In genomic region chr1:84298336-84298687, GRCh38 we compare ENCODE assay signal across 8 cellular contexts. TPM values are rescaled to one million over a fixed set of nuclear protein-coding genes. Genes with fewer than 3 reads are reported as not detected.
DNase-seq lines count a peak whose midpoint lies in the region; ATAC-seq and TF ChIP-seq lines count a peak whose summit lies in the region.

No MANE protein-coding gene starts in this region.

- H3K36me3 ChIP-seq in CD4-positive, CD25-positive, alpha-beta regulatory T cell (ENCODE audit: control insufficient read depth, insufficient read depth, low read length) = no peaks in the 10 kb centered on the region
- H3K36me3 ChIP-seq in PC-9 (ENCODE audit: low read depth) = no peaks in the 10 kb centered on the region
- H3K36me3 ChIP-seq in transverse colon = no peaks in the 10 kb centered on the region

- POLR2A ChIA-PET in PC-9 (lab: Charles Lee; ENCODE audit: unreplicated experiment) = no interaction called here

- TF ChIP-seq EP300 in transverse colon (IDR thresholded peaks at IDR 0.05; ENCODE audit: low read depth) = no peak

- BruUV-seq in PC-9 (replicated peaks; lab: Mats Ljungman, UMichigan) = no TSS peak

- peak overlapping the region; percentile 78 to 91 (median 88) for H3K4me3 Mint-ChIP-seq in CD4-positive, CD25-positive, alpha-beta regulatory T cell
- peak overlapping the region; percentile 83 for H3K4me3 Mint-ChIP-seq in natural killer cell treated with Interleukin-12 subunit alpha and Interleukin-12 subunit beta and Interleukin-15 and Interleukin-18, amount 100 ng/mL, for 72 hours

- peak overlapping the region; percentile 96 for H3K4me2 ChIP-seq in PC-9

- 1% methylated on average over 33 of the region's 34 CpGs; no CpG with 5 or more reads in 1 of the 2 donors for WGBS in transverse colon (ENCODE audit: low coverage in 1 of 2), 2 donors

- CTCF ChIA-PET in PC-9 (lab: Charles Lee) = no interaction called here

- H3K27ac Mint-ChIP-seq in CD4-positive, CD25-positive, alpha-beta regulatory T cell = peak overlapping the region in 1 of 3 donors; percentile 32
- peak overlapping the region; percentile 59 to 73 for H3K27ac Mint-ChIP-seq in natural killer cell treated with Interleukin-12 subunit alpha and Interleukin-12 subunit beta and Interleukin-15 and Interleukin-18, amount 100 ng/mL, for 72 hours

- H3K27ac ChIP-seq in CD4-positive, CD25-positive, alpha-beta regulatory T cell (ENCODE audit: insufficient read depth, low read length, poor library complexity, severe bottlenecking) = no peak overlapping the region
- H3K27ac ChIP-seq in PC-9 (no peak overlapping the region), transverse colon (peak overlapping the region; percentile 87 to 94 (median 92))

- H3K4me3 ChIP-seq in CD4-positive, CD25-positive, alpha-beta regulatory T cell (ENCODE audit: low read depth, low read length) = peak overlapping the region; percentile 63
- H3K4me3 ChIP-seq in PC-9 (peak overlapping the region; percentile 99), fibroblast of the aortic adventitia (ENCODE audit: low read depth, low read length) (peak overlapping the region; percentile 64), transverse colon (peak overlapping the region; percentile 66 to 79 (median 76))

- peak; percentile 58 to 68 for ATAC-seq in CD4-positive, CD25-positive, alpha-beta regulatory T cell (ENCODE audit: low read depth in 2 of 2)
- peak; percentile 66 for ATAC-seq in HG03108 (IDR thresholded peaks at IDR 0.05; ENCODE audit: unreplicated experiment)
- ATAC-seq in natural killer cell treated with Interleukin-12 subunit alpha and Interleukin-12 subunit beta and Interleukin-15 and Interleukin-18, amount 100 ng/mL, for 72 hours = peak; percentile 89 to 92

- peaks cover 0 to 7% (median 6%) of the 10 kb centered on the region in 7 donors for H3K9me3 Mint-ChIP-seq in CD4-positive, CD25-positive, alpha-beta regulatory T cell
- H3K9me3 Mint-ChIP-seq in natural killer cell treated with Interleukin-12 subunit alpha and Interleukin-12 subunit beta and Interleukin-15 and Interleukin-18, amount 100 ng/mL, for 72 hours = no peaks in the 10 kb centered on the region

- peak; percentile 2 to 49 (median 36) for DNase-seq in CD4-positive, CD25-positive, alpha-beta regulatory T cell
- DNase-seq in PC-9 (peak in 1 of 2 experiments; percentile 33), fibroblast of the aortic adventitia (ENCODE audit: low read depth) (peak; percentile 34), transverse colon (peak; percentile 66)
- peak; percentile 20 for DNase-seq in activated T-helper 9 cell treated with anti-CD3 and anti-CD28 coated beads, Interleukin-2, amount 50 U/mL, for 16 hours (ENCODE audit: low read depth)
- peak; percentile 61 for DNase-seq in natural killer cell treated with Interleukin-12 subunit alpha and Interleukin-12 subunit beta and Interleukin-15 and Interleukin-18, amount 100 ng/mL, for 72 hours (ENCODE audit: low spot score)

- peaks cover 42% of the 10 kb centered on the region for H3K27me3 ChIP-seq in CD4-positive, CD25-positive, alpha-beta regulatory T cell (ENCODE audit: control insufficient read depth, insufficient read depth, low read length)
- H3K27me3 ChIP-seq in PC-9 (ENCODE audit: insufficient read depth, low read depth) (no peaks in the 10 kb centered on the region), transverse colon (no peaks in the 10 kb centered on the region)

- TF ChIP-seq POLR2A in GM18951 (IDR thresholded peaks at IDR 0.05; ENCODE audit: extremely low read depth, insufficient read depth, insufficient read length) (peak; percentile 60), transverse colon (IDR thresholded peaks at IDR 0.05) (no peak)

- in situ Hi-C loops in GM18951 (cut with MboI; ENCODE audit: low sequenced_read_pairs, unreplicated experiment) = no loop called here
- in situ Hi-C loops in transverse colon (cut with MboI; ENCODE audit: low pct_ligation_motif_present in 1 of 4, low pct_unique_long_range_greater_than_20kb in 1 of 4, low sequenced_read_pairs in 3 of 4) = no loop called here

- no peaks in the 10 kb centered on the region for H3K9me3 ChIP-seq in CD4-positive, CD25-positive, alpha-beta regulatory T cell (ENCODE audit: control insufficient read depth in 2 of 2, low read length in 2 of 2)
- H3K9me3 ChIP-seq in PC-9 (ENCODE audit: insufficient read depth, low read depth) = no peaks in the 10 kb centered on the region
- peaks cover 0 to 5% of the 10 kb centered on the region in 2 donors for H3K9me3 ChIP-seq in transverse colon

- H3F3A ChIP-seq in PC-9 (ENCODE audit: insufficient read depth, low read depth) = peaks cover 13% of the 10 kb centered on the region

- no peaks in the 10 kb centered on the region for H3K36me3 Mint-ChIP-seq in CD4-positive, CD25-positive, alpha-beta regulatory T cell
- no peaks in the 10 kb centered on the region for H3K36me3 Mint-ChIP-seq in natural killer cell treated with Interleukin-12 subunit alpha and Interleukin-12 subunit beta and Interleukin-15 and Interleukin-18, amount 100 ng/mL, for 72 hours

- peaks cover 65% of the 10 kb centered on the region for H3K27me3 Mint-ChIP-seq in CD4-positive, CD25-positive, alpha-beta regulatory T cell
- peaks cover 5 to 10% of the 10 kb centered on the region in 2 donors for H3K27me3 Mint-ChIP-seq in natural killer cell treated with Interleukin-12 subunit alpha and Interleukin-12 subunit beta and Interleukin-15 and Interleukin-18, amount 100 ng/mL, for 72 hours

- H3K9me2 ChIP-seq in PC-9 (ENCODE audit: insufficient read depth) = no peaks in the 10 kb centered on the region

- intact Hi-C loops in PC-9 (cut with micrococcal nuclease; ENCODE audit: unreplicated experiment) (loop anchor here (2.0 to 10.0 kb wide), 3 partner anchors 54 to 224 kb away; no protein-coding TSS in a partner anchor), transverse colon (cut with DNase I; ENCODE audit: low total_unique reads) (no loop called here)

- H3K79me2 ChIP-seq in PC-9 (ENCODE audit: low read depth) = no peaks in the 10 kb centered on the region

- peaks cover 4 to 33% (median 13%) of the 10 kb centered on the region in 4 donors for H3K4me1 Mint-ChIP-seq in CD4-positive, CD25-positive, alpha-beta regulatory T cell
- peaks cover 28 to 34% of the 10 kb centered on the region in 2 donors for H3K4me1 Mint-ChIP-seq in natural killer cell treated with Interleukin-12 subunit alpha and Interleukin-12 subunit beta and Interleukin-15 and Interleukin-18, amount 100 ng/mL, for 72 hours (ENCODE audit: low read depth in 2 of 2)

- peaks cover 15% of the 10 kb centered on the region for H3K4me1 ChIP-seq in CD4-positive, CD25-positive, alpha-beta regulatory T cell (ENCODE audit: control insufficient read depth, insufficient read depth, low read length, poor library complexity, severe bottlenecking)
- H3K4me1 ChIP-seq in PC-9 (replicated peaks; ENCODE audit: insufficient read depth) = peaks cover 24% of the 10 kb centered on the region
- H3K4me1 ChIP-seq in transverse colon = peaks cover 6 to 47% (median 16%) of the 10 kb centered on the region in 4 donors

- TF ChIP-seq CTCF in PC-9 (conservative IDR thresholded peaks at IDR 0.05) (no peak), fibroblast of the aortic adventitia (IDR thresholded peaks at IDR 0.05; ENCODE audit: insufficient read depth, low read length) (no peak), transverse colon (IDR thresholded peaks at IDR 0.05) (no peak)

- peak overlapping the region; percentile 99 for H2AFZ ChIP-seq in PC-9

- no peaks in the 10 kb centered on the region for H4K20me1 ChIP-seq in PC-9 (ENCODE audit: insufficient read depth)

RNA-seq across cellular contexts. Expression of gene SAMD13, which starts 3.2 kb away (rescaled TPM):
- total RNA-seq in CD4-positive, CD25-positive, alpha-beta regulatory T cell = not detected
- under 1 TPM in 3 of 4 donors, not detected in 1; 0.17 to 0.42 (median 0.31) TPM for polyA plus RNA-seq in CD4-positive, CD25-positive, alpha-beta regulatory T cell
- total RNA-seq in PC-9 (2021) (0.90 and 2.5 TPM in 2 replicates), fibroblast of the aortic adventitia (ENCODE audit: low replicate concordance) (1.4 and 3.1 TPM in 2 replicates), transverse colon (10 to 100 TPM in 3 of 4 donors, 1 to 10 TPM in 1; 2.2 to 17.8 (median 13.9) TPM)
- under 1 TPM in 1 of 2 donors, not detected in 1; 0.33 TPM for total RNA-seq in natural killer cell treated with Interleukin-12 subunit alpha and Interleukin-12 subunit beta and Interleukin-15 and Interleukin-18, amount 100 ng/mL, for 72 hours

Comparison
In these comparisons a context has a peak if more than half of its experiments do, and no peak if none do; other contexts are left out.
1. H3K27ac ChIP-seq: peak in transverse colon (4 of 4); none in CD4-positive, CD25-positive, alpha-beta regulatory T cell (single experiment) and PC-9 (single experiment).
2. Peak in every context shown above with its lines, with median percentiles within 50 percentile points of each other: ATAC-seq and H3K4me3 ChIP-seq.